In the genomic region with DNA sequence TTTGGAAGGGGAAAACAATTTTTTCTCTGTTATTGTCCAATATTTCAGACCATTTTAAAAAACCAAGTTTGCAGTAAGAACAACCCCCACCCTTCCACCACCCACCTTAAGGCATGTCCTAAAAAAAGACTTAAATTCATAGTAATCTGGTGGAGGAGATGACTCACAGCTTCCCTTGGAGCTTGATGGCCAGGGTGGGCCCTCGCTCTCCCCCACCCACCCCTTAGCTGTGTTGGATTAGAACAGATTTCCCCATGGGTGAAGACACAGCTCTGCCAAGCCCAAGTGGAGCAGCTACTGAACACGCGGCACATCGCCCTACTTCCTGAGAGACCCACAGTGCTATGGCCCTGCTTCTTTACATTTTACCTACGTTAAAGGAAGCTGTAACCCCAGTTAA, we compare ENCODE assay signal across 1 cellular context.
TF ChIP-seq lines count a peak whose summit lies in the region.

No MANE protein-coding gene starts in this region.

TF ChIP-seq in K562, 482 proteins besides CTCF, POLR2A, EP300 and RAD21 (continued from another document):
- TF ChIP-seq, protein P1, sequence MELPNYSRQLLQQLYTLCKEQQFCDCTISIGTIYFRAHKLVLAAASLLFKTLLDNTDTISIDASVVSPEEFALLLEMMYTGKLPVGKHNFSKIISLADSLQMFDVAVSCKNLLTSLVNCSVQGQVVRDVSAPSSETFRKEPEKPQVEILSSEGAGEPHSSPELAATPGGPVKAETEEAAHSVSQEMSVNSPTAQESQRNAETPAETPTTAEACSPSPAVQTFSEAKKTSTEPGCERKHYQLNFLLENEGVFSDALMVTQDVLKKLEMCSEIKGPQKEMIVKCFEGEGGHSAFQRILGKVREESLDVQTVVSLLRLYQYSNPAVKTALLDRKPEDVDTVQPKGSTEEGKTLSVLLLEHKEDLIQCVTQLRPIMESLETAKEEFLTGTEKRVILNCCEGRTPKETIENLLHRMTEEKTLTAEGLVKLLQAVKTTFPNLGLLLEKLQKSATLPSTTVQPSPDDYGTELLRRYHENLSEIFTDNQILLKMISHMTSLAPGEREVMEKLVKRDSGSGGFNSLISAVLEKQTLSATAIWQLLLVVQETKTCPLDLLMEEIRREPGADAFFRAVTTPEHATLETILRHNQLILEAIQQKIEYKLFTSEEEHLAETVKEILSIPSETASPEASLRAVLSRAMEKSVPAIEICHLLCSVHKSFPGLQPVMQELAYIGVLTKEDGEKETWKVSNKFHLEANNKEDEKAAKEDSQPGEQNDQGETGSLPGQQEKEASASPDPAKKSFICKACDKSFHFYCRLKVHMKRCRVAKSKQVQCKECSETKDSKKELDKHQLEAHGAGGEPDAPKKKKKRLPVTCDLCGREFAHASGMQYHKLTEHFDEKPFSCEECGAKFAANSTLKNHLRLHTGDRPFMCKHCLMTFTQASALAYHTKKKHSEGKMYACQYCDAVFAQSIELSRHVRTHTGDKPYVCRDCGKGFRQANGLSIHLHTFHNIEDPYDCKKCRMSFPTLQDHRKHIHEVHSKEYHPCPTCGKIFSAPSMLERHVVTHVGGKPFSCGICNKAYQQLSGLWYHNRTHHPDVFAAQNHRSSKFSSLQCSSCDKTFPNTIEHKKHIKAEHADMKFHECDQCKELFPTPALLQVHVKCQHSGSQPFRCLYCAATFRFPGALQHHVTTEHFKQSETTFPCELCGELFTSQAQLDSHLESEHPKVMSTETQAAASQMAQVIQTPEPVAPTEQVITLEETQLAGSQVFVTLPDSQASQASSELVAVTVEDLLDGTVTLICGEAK (IDR thresholded peaks at IDR 0.05): no peak
- TF ChIP-seq, protein P1 (CRISPR knock-in tag; IDR thresholded peaks at IDR 0.05): no peak
- TF ChIP-seq, protein P2, sequence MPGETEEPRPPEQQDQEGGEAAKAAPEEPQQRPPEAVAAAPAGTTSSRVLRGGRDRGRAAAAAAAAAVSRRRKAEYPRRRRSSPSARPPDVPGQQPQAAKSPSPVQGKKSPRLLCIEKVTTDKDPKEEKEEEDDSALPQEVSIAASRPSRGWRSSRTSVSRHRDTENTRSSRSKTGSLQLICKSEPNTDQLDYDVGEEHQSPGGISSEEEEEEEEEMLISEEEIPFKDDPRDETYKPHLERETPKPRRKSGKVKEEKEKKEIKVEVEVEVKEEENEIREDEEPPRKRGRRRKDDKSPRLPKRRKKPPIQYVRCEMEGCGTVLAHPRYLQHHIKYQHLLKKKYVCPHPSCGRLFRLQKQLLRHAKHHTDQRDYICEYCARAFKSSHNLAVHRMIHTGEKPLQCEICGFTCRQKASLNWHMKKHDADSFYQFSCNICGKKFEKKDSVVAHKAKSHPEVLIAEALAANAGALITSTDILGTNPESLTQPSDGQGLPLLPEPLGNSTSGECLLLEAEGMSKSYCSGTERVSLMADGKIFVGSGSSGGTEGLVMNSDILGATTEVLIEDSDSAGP (CRISPR knock-in tag; IDR thresholded peaks at IDR 0.05): no peak
- TF ChIP-seq HNRNPL (IDR thresholded peaks at IDR 0.05; ENCODE audit: low read depth, low read length) (no peak), DPF2 (IDR thresholded peaks at IDR 0.05) (no peak), RB1 (IDR thresholded peaks at IDR 0.05; ENCODE audit: low read depth) (no peak), EGR1 (conservative IDR thresholded peaks at IDR 0.05) (peak; percentile 66), PHF8 (IDR thresholded peaks at IDR 0.05; ENCODE audit: borderline replicate concordance, low read length) (no peak), NCOA2 (IDR thresholded peaks at IDR 0.05; ENCODE audit: partially characterized antibody in 2 of 2) (no peak), SUPT5H (IDR thresholded peaks at IDR 0.05) (no peak), POLR2H (tag; IDR thresholded peaks at IDR 0.05; ENCODE audit: low read depth) (no peak)
- TF ChIP-seq, protein P3, sequence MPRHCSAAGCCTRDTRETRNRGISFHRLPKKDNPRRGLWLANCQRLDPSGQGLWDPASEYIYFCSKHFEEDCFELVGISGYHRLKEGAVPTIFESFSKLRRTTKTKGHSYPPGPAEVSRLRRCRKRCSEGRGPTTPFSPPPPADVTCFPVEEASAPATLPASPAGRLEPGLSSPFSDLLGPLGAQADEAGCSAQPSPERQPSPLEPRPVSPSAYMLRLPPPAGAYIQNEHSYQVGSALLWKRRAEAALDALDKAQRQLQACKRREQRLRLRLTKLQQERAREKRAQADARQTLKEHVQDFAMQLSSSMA (CRISPR knock-in tag; IDR thresholded peaks at IDR 0.05): no peak
- TF ChIP-seq, protein P4, sequence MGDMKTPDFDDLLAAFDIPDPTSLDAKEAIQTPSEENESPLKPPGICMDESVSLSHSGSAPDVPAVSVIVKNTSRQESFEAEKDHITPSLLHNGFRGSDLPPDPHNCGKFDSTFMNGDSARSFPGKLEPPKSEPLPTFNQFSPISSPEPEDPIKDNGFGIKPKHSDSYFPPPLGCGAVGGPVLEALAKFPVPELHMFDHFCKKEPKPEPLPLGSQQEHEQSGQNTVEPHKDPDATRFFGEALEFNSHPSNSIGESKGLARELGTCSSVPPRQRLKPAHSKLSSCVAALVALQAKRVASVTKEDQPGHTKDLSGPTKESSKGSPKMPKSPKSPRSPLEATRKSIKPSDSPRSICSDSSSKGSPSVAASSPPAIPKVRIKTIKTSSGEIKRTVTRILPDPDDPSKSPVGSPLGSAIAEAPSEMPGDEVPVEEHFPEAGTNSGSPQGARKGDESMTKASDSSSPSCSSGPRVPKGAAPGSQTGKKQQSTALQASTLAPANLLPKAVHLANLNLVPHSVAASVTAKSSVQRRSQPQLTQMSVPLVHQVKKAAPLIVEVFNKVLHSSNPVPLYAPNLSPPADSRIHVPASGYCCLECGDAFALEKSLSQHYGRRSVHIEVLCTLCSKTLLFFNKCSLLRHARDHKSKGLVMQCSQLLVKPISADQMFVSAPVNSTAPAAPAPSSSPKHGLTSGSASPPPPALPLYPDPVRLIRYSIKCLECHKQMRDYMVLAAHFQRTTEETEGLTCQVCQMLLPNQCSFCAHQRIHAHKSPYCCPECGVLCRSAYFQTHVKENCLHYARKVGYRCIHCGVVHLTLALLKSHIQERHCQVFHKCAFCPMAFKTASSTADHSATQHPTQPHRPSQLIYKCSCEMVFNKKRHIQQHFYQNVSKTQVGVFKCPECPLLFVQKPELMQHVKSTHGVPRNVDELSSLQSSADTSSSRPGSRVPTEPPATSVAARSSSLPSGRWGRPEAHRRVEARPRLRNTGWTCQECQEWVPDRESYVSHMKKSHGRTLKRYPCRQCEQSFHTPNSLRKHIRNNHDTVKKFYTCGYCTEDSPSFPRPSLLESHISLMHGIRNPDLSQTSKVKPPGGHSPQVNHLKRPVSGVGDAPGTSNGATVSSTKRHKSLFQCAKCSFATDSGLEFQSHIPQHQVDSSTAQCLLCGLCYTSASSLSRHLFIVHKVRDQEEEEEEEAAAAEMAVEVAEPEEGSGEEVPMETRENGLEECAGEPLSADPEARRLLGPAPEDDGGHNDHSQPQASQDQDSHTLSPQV (IDR thresholded peaks at IDR 0.05): 0 out of 2 replicates have a peak, but pooled peaks have one; percentile 46
- TF ChIP-seq, protein P5, sequence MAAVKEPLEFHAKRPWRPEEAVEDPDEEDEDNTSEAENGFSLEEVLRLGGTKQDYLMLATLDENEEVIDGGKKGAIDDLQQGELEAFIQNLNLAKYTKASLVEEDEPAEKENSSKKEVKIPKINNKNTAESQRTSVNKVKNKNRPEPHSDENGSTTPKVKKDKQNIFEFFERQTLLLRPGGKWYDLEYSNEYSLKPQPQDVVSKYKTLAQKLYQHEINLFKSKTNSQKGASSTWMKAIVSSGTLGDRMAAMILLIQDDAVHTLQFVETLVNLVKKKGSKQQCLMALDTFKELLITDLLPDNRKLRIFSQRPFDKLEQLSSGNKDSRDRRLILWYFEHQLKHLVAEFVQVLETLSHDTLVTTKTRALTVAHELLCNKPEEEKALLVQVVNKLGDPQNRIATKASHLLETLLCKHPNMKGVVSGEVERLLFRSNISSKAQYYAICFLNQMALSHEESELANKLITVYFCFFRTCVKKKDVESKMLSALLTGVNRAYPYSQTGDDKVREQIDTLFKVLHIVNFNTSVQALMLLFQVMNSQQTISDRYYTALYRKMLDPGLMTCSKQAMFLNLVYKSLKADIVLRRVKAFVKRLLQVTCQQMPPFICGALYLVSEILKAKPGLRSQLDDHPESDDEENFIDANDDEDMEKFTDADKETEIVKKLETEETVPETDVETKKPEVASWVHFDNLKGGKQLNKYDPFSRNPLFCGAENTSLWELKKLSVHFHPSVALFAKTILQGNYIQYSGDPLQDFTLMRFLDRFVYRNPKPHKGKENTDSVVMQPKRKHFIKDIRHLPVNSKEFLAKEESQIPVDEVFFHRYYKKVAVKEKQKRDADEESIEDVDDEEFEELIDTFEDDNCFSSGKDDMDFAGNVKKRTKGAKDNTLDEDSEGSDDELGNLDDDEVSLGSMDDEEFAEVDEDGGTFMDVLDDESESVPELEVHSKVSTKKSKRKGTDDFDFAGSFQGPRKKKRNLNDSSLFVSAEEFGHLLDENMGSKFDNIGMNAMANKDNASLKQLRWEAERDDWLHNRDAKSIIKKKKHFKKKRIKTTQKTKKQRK (IDR thresholded peaks at IDR 0.05; ENCODE audit: borderline replicate concordance, low read depth, low read length): no peak
